8 cellular contexts compared by ENCODE assay signal in genomic region chr10:94546616-94547175, GRCh38. TPM values are rescaled to one million over a fixed set of nuclear protein-coding genes. Genes with fewer than 3 reads are reported as not detected.
A peak's percentile ranks its signal among the peaks of the same experiment; 100 is the strongest.
DNase-seq lines count a peak whose midpoint lies in the region; ATAC-seq and TF ChIP-seq lines count a peak whose summit lies in the region.

No MANE protein-coding gene starts in this region.

- DNase-seq in heart left ventricle (no peak), right atrium auricular region (ENCODE audit: low spot score) (no peak), RKO (ENCODE audit: low spot score) (peak; percentile 55), esophagus muscularis mucosa (ENCODE audit: extremely low spot score) (no peak), psoas muscle (no peak), CD1c-positive myeloid dendritic cell (ENCODE audit: extremely low spot score) (no peak)
- no peak for DNase-seq in central memory CD4-positive, alpha-beta T cell

- ATAC-seq in heart left ventricle: no peak
- no peak for ATAC-seq in psoas muscle
- no peak for ATAC-seq in activated CD4-positive, CD25-positive, alpha-beta regulatory T cell treated with anti-CD3 and anti-CD28 coated beads, Interleukin-2, amount 50 U/mL, for 24 hours

- WGBS in heart left ventricle, 4 donors: 31 to 43% (median 32%) methylated on average over 4 of the region's 4 CpGs
- 33% methylated on average over 4 of the region's 4 CpGs for WGBS in esophagus muscularis mucosa
- 29 to 31% (median 30%) methylated on average over 4 of the region's 4 CpGs for WGBS in psoas muscle, 3 donors

- no peaks in the 10 kb centered on the region for H3K36me3 ChIP-seq in heart left ventricle
- no peaks in the 10 kb centered on the region for H3K36me3 ChIP-seq in right atrium auricular region
- H3K36me3 ChIP-seq in esophagus muscularis mucosa: no peaks in the 10 kb centered on the region
- H3K36me3 ChIP-seq in psoas muscle (ENCODE audit: insufficient read depth in 1 of 2, low read depth in 1 of 2): no peaks in the 10 kb centered on the region

- peak overlapping the region in 8 of 12 donors; percentile 67 to 92 (median 81) for H3K4me3 ChIP-seq in heart left ventricle
- peak overlapping the region in 1 of 2 donors; percentile 70 for H3K4me3 ChIP-seq in right atrium auricular region
- H3K4me3 ChIP-seq in esophagus muscularis mucosa: peak overlapping the region; percentile 67 to 84 (median 72)
- peak overlapping the region; percentile 83 for H3K4me3 ChIP-seq in psoas muscle

- intact Hi-C loops in heart left ventricle (cut with DNase I): no loop called here
- intact Hi-C loops in esophagus muscularis mucosa (cut with DNase I): no loop called here
- intact Hi-C loops in psoas muscle (cut with DNase I): no loop called here

- H3K27ac ChIP-seq in heart left ventricle (no peak overlapping the region), right atrium auricular region (no peak overlapping the region), esophagus muscularis mucosa (replicated peaks in 1 of 4) (no peak overlapping the region), psoas muscle (no peak overlapping the region)

- H3K9me3 ChIP-seq in heart left ventricle: no peaks in the 10 kb centered on the region
- H3K9me3 ChIP-seq in right atrium auricular region: no peaks in the 10 kb centered on the region
- H3K9me3 ChIP-seq in esophagus muscularis mucosa: no peaks in the 10 kb centered on the region
- H3K9me3 ChIP-seq in psoas muscle: no peaks in the 10 kb centered on the region

- H3K4me1 ChIP-seq in heart left ventricle (peaks cover 0 to 22% (median 11%) of the 10 kb centered on the region in 12 donors), right atrium auricular region (peaks cover 0 to 12% of the 10 kb centered on the region in 2 donors), esophagus muscularis mucosa (peaks cover 13 to 20% (median 19%) of the 10 kb centered on the region in 4 donors), psoas muscle (peaks cover 6% of the 10 kb centered on the region)

- no peak for TF ChIP-seq EP300 in esophagus muscularis mucosa (IDR thresholded peaks at IDR 0.05)

- TF ChIP-seq POLR2A in heart left ventricle (IDR thresholded peaks at IDR 0.05) (no peak), esophagus muscularis mucosa (IDR thresholded peaks at IDR 0.05; ENCODE audit: low read depth) (no peak)

- TF ChIP-seq CTCF in heart left ventricle (IDR thresholded peaks at IDR 0.05): no peak
- no peak for TF ChIP-seq CTCF in right atrium auricular region (IDR thresholded peaks at IDR 0.05)
- no peak for TF ChIP-seq CTCF in esophagus muscularis mucosa (IDR thresholded peaks at IDR 0.05)
- no peak for TF ChIP-seq CTCF in psoas muscle (IDR thresholded peaks at IDR 0.05)

- H3K27me3 ChIP-seq in heart left ventricle: no peaks in the 10 kb centered on the region
- no peaks in the 10 kb centered on the region for H3K27me3 ChIP-seq in right atrium auricular region
- peaks cover 0 to 3% (median 0%) of the 10 kb centered on the region in 4 donors for H3K27me3 ChIP-seq in esophagus muscularis mucosa
- H3K27me3 ChIP-seq in psoas muscle (ENCODE audit: insufficient read depth in 3 of 3, low read length in 2 of 3): peaks cover 0 to 2% (median 0%) of the 10 kb centered on the region in 3 donors

RNA-seq across cellular contexts. Expression of gene HELLS, which starts 1.1 kb away (rescaled TPM):
- total RNA-seq in heart left ventricle (1 to 10 TPM in 4 of 9 donors, under 1 TPM in 5; 0.48 to 8.9 (median 1.00) TPM), right atrium auricular region (1 to 10 TPM in 1 of 2 donors, under 1 TPM in 1; 0.55 to 2.3 TPM), esophagus muscularis mucosa (1 to 10 TPM; 1.3 to 1.7 (median 1.4) TPM), psoas muscle (under 1 TPM; 0.37 to 0.69 (median 0.58) TPM)
- polyA plus RNA-seq in heart left ventricle (under 1 TPM; 0.23 to 0.62 TPM), psoas muscle (under 1 TPM; 0.06 to 0.23 (median 0.20) TPM)
